In the genomic region with DNA sequence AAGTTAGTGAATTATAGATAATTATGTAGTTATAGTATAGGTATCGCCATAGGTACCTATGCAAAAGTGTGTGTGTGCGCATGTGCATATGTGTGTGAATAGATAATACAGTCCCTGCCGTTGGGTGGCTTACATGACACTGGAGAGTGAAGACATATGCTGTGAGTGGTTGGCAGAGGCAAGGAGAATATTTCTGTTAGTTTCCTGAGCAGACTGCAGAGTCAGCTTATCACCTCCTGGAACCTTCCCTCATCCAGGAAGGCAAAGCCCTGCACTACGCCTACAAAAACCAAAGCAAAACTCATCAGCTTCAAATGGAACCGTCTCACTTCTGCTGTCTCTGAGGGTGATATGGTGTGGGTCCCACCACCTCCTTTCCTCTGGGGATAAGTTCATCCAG, we compare ENCODE assay signal across 28 cellular contexts.
"Had no signal": no experiment of that assay in that cellular context is flagged by ENCODE, and none has a peak within 500 bp of the region (broad histone marks: within the 10 kb centered on the region; RNA-seq: fewer than 3 reads in every experiment).

No MANE protein-coding gene starts in this region.

- H3K9me3 ChIP-seq: colonic mucosa, esophagus muscularis mucosa, esophagus squamous epithelium, gastrocnemius medialis, gastroesophageal sphincter, heart left ventricle, heart right ventricle had no signal

- H3K36me3 ChIP-seq: colonic mucosa, esophagus muscularis mucosa, esophagus squamous epithelium, gastrocnemius medialis, gastroesophageal sphincter, heart left ventricle, heart right ventricle had no signal

- FAIRE-seq: colon, endometrium, endothelial cell of umbilical vein, frontal cortex had no signal

- H3K27me3 ChIP-seq: colonic mucosa, dorsolateral prefrontal cortex, esophagus muscularis mucosa, esophagus squamous epithelium, foreskin keratinocyte, gastrocnemius medialis, gastroesophageal sphincter, heart left ventricle had no signal

- H3K4me1 ChIP-seq: colonic mucosa, esophagus muscularis mucosa, esophagus squamous epithelium, foreskin keratinocyte, gastrocnemius medialis, gastroesophageal sphincter, heart left ventricle, heart right ventricle had no signal

- DNase-seq: colonic mucosa; cortex of kidney; dermis blood vessel endothelial cell; dorsolateral prefrontal cortex; effector CD4-positive, alpha-beta T cell; effector CD8-positive, alpha-beta T cell; effector memory CD4-positive, alpha-beta T cell; effector memory CD8-positive, alpha-beta T cell; endodermal cell; erythroblast; esophagus squamous epithelium; foreskin fibroblast; foreskin keratinocyte; foreskin melanocyte; gastrocnemius medialis; glutamatergic neuron; head of caudate nucleus; heart left ventricle; heart right ventricle had no signal

- ATAC-seq: effector memory CD8-positive, alpha-beta T cell; esophagus mucosa; foreskin keratinocyte; gastrocnemius medialis; gastroesophageal sphincter; heart left ventricle; heart right ventricle had no signal

- H3K4me3 ChIP-seq: colonic mucosa, coronary artery, dorsolateral prefrontal cortex, esophagus muscularis mucosa, esophagus squamous epithelium, gastrocnemius medialis, gastroesophageal sphincter, heart left ventricle, heart right ventricle had no signal

- H3K27ac ChIP-seq: colonic mucosa, coronary artery, epithelial cell of prostate, esophagus muscularis mucosa, esophagus squamous epithelium, foreskin keratinocyte, gastrocnemius medialis, gastroesophageal sphincter, heart left ventricle, heart right ventricle had no signal
